ENCODE assay signal across 7 cellular contexts in genomic region chr10:121928528-121928884, GRCh38. TPM values are rescaled to one million over a fixed set of nuclear protein-coding genes. Genes with fewer than 3 reads are reported as not detected.
DNase-seq lines count a peak whose midpoint lies in the region; ATAC-seq and TF ChIP-seq lines count a peak whose summit lies in the region.

No MANE protein-coding gene starts in this region.

- H3K27ac ChIP-seq in colonic mucosa (peak overlapping the region; percentile 98), mesodermal cell (ENCODE audit: low read depth, low read length, severe bottlenecking) (peak overlapping the region; percentile 95), uterus (peak overlapping the region; percentile 94 to 96)

- H3K4me1 ChIP-seq in colonic mucosa = no peaks in the 10 kb centered on the region
- no peaks in the 10 kb centered on the region for H3K4me1 ChIP-seq in mesodermal cell (ENCODE audit: control insufficient read depth, insufficient read depth, low read length, poor library complexity, severe bottlenecking)
- no peaks in the 10 kb centered on the region for H3K4me1 ChIP-seq in uterus

- 14% methylated on average over 20 of the region's 20 CpGs for WGBS in mesodermal cell (ENCODE audit: insufficient coverage in 2 of 2), 2 experiments

- no peaks in the 10 kb centered on the region for H3K27me3 ChIP-seq in colonic mucosa
- H3K27me3 ChIP-seq in uterus = no peaks in the 10 kb centered on the region

- H3K9me3 ChIP-seq in colonic mucosa (no peaks in the 10 kb centered on the region), mesodermal cell (ENCODE audit: control insufficient read depth, low read length) (no peaks in the 10 kb centered on the region), uterus (no peaks in the 10 kb centered on the region)

- H3K36me3 ChIP-seq in colonic mucosa (no peaks in the 10 kb centered on the region), mesodermal cell (ENCODE audit: control insufficient read depth, insufficient read depth, low read length) (no peaks in the 10 kb centered on the region), uterus (no peaks in the 10 kb centered on the region)

- ATAC-seq in GM21717 (IDR thresholded peaks at IDR 0.05; ENCODE audit: unreplicated experiment) = peak; percentile 13

- peak overlapping the region; percentile 99 for H3K4me3 ChIP-seq in colonic mucosa
- H3K4me3 ChIP-seq in mesodermal cell (ENCODE audit: extremely low read depth, insufficient read depth, low read length, poor library complexity, severe bottlenecking) = peak overlapping the region; percentile 88
- H3K4me3 ChIP-seq in uterus = peak overlapping the region; percentile 57 to 92

- intact Hi-C loops in colonic mucosa (cut with DNase I) (loop anchor here (10.0 kb wide), 1 partner anchor 46 kb away; the partner anchor contains the start of gene NSMCE4A), uterus (cut with DNase I; ENCODE audit: low total_unique reads) (no loop called here)

- TF ChIP-seq CTCF in GM10266 (IDR thresholded peaks at IDR 0.05; ENCODE audit: control insufficient read depth, insufficient read depth, low read depth, missing control alignments) (no peak), colonic mucosa (IDR thresholded peaks at IDR 0.05) (no peak), uterus (IDR thresholded peaks at IDR 0.05) (no peak)

- no peak for TF ChIP-seq POLR2A in uterus (IDR thresholded peaks at IDR 0.05)

- peak overlapping the region; percentile 92 to 99 for H3K9ac ChIP-seq in colonic mucosa (ENCODE audit: low read depth in 2 of 2, low read length in 2 of 2)

- DNase-seq in GM10266 (ENCODE audit: extremely low spot score) (peak; percentile 33), NCI-H460 (ENCODE audit: extremely low read depth, low read depth) (peak; percentile 17), colonic mucosa (peak; percentile 46), uterus (peak in 1 of 2 donors; percentile 31)
- DNase-seq in effector CD4-positive, alpha-beta T cell = no peak

RNA-seq across cellular contexts. Expression of gene ATE1, which starts 0.7 kb away (rescaled TPM):
- total RNA-seq in NCI-H460 (2014; rRNA removed; shearing (Covaris generic)) = 40.7 and 48.3 TPM in 2 replicates
- 12.8 and 15.8 TPM in 2 replicates for polyA plus RNA-seq in NCI-H460 (2014; cell fraction: nucleus; rRNA removed)
- total RNA-seq in colonic mucosa = 10 to 100 TPM; 32.9 to 78.0 TPM
- 20.9 TPM for polyA plus RNA-seq in mesodermal cell (2013, experiment 1 of 2)
- polyA plus RNA-seq in mesodermal cell (2013, experiment 2 of 2) = 20.3 TPM
- 10 to 100 TPM; 13.5 to 90.2 (median 27.7) TPM for total RNA-seq in uterus

RNA-seq across cellular contexts. Expression of gene NSMCE4A, which starts 46.5 kb away (rescaled TPM):
- 69.4 and 76.5 TPM in 2 replicates for total RNA-seq in NCI-H460 (2014; rRNA removed; shearing (Covaris generic))
- 281 and 313 TPM in 2 replicates for polyA plus RNA-seq in NCI-H460 (2014; cell fraction: nucleus; rRNA removed)
- 10 to 100 TPM; 55.0 to 63.9 TPM for total RNA-seq in colonic mucosa
- 45.3 TPM for polyA plus RNA-seq in mesodermal cell (2013, experiment 1 of 2)
- 45.1 TPM for polyA plus RNA-seq in mesodermal cell (2013, experiment 2 of 2)
- 10 to 100 TPM; 54.7 to 80.3 (median 65.5) TPM for total RNA-seq in uterus
